Comparison of ENCODE assay signal across 22 cellular contexts in genomic region chr1:245365621-245366020, GRCh38.
"Had no signal": no experiment of that assay in that cellular context is flagged by ENCODE, and none has a peak within 500 bp of the region (broad histone marks: within the 10 kb centered on the region; RNA-seq: fewer than 3 reads in every experiment).

No MANE protein-coding gene starts in this region.

- H3K9me3 Mint-ChIP-seq: activated naive CD4-positive, alpha-beta T cell treated with anti-CD3 and anti-CD28 coated beads, Interleukin-2, amount 50 U/mL, for 72 hours; natural killer cell treated with Interleukin-12 subunit alpha and Interleukin-12 subunit beta and Interleukin-15 and Interleukin-18, amount 100 ng/mL, for 72 hours; stimulated activated memory B cell treated with anti-CD40 and anti-IgM and Interleukin-4, amounts not matched to agents 10 μg/mL and 1 μg/mL and 100 μg/mL, for 72 hours had no signal

- H3K27me3 Mint-ChIP-seq: activated CD4-positive, alpha-beta T cell treated with anti-CD3 and anti-CD28 coated beads, Interleukin-2, amount 10 ng/mL, durations not matched to agents 7 days and 5 days; natural killer cell treated with Interleukin-12 subunit alpha and Interleukin-12 subunit beta and Interleukin-15 and Interleukin-18, amount 100 ng/mL, for 72 hours; stimulated activated memory B cell treated with anti-CD40 and anti-IgM and Interleukin-4, amounts not matched to agents 10 μg/mL and 1 μg/mL and 100 μg/mL, for 72 hours had no signal

- H3K36me3 Mint-ChIP-seq: activated naive CD4-positive, alpha-beta T cell treated with anti-CD3 and anti-CD28 coated beads, Interleukin-2, amount 50 U/mL, for 72 hours; natural killer cell treated with Interleukin-12 subunit alpha and Interleukin-12 subunit beta and Interleukin-15 and Interleukin-18, amount 100 ng/mL, for 72 hours; stimulated activated memory B cell treated with anti-CD40 and anti-IgM and Interleukin-4, amounts not matched to agents 10 μg/mL and 1 μg/mL and 100 μg/mL, for 72 hours had no signal

- H3K4me3 Mint-ChIP-seq: activated CD4-positive, alpha-beta T cell treated with anti-CD3 and anti-CD28 coated beads, Interleukin-2, amount 10 ng/mL, durations not matched to agents 7 days and 5 days; activated CD8-positive, alpha-beta T cell treated with anti-CD3 and anti-CD28 coated beads, Interleukin-2, amount 10 ng/mL, durations not matched to agents 7 days and 5 days; natural killer cell treated with Interleukin-12 subunit alpha and Interleukin-12 subunit beta and Interleukin-15 and Interleukin-18, amount 100 ng/mL, for 72 hours; stimulated activated memory B cell treated with anti-CD40 and anti-IgM and Interleukin-4, amounts not matched to agents 10 μg/mL and 1 μg/mL and 100 μg/mL, for 72 hours; type B pancreatic cell had no signal

- H3K4me3 ChIP-seq: ascending aorta, colonic mucosa, esophagus squamous epithelium, gastrocnemius medialis, left lung, stomach, suprapubic skin, vagina had no signal

- H3K36me3 ChIP-seq: ascending aorta, brain microvascular endothelial cell, colonic mucosa, esophagus squamous epithelium, gastrocnemius medialis, left lung, suprapubic skin, vagina, WERI-Rb-1 had no signal

- H3K27me3 ChIP-seq: ascending aorta, brain microvascular endothelial cell, colonic mucosa, esophagus squamous epithelium, gastrocnemius medialis, left lung, stomach, suprapubic skin, vagina had no signal

- H3K27ac Mint-ChIP-seq: activated CD4-positive, alpha-beta T cell treated with anti-CD3 and anti-CD28 coated beads, Interleukin-2, amount 10 ng/mL, durations not matched to agents 7 days and 5 days; activated CD8-positive, alpha-beta T cell treated with anti-CD3 and anti-CD28 coated beads, Interleukin-2, amount 10 ng/mL, durations not matched to agents 7 days and 5 days; activated naive CD4-positive, alpha-beta T cell treated with anti-CD3 and anti-CD28 coated beads, Interleukin-2, amount 50 U/mL, for 72 hours; natural killer cell treated with Interleukin-12 subunit alpha and Interleukin-12 subunit beta and Interleukin-15 and Interleukin-18, amount 100 ng/mL, for 72 hours; stimulated activated memory B cell treated with anti-CD40 and anti-IgM and Interleukin-4, amounts not matched to agents 10 μg/mL and 1 μg/mL and 100 μg/mL, for 72 hours; type B pancreatic cell had no signal

- DNase-seq: activated CD4-positive, alpha-beta T cell treated with anti-CD3 and anti-CD28 coated beads, Interleukin-2, amount 10 ng/mL, durations not matched to agents 7 days and 5 days; activated CD4-positive, CD25-positive, alpha-beta regulatory T cell treated with anti-CD3 and anti-CD28 coated beads, Interleukin-2, amount 50 U/mL, for 72 hours; activated CD8-positive, alpha-beta T cell treated with anti-CD3 and anti-CD28 coated beads, Interleukin-2, amount 10 ng/mL, durations not matched to agents 7 days and 5 days; activated T-cell treated with anti-CD3 and anti-CD28 coated beads, Interleukin-2, amount 50 U/mL, for 1 hour; brain microvascular endothelial cell; colonic mucosa; esophagus squamous epithelium; gastrocnemius medialis; hippocampal formation; left lung; occipital lobe; small intestine; stimulated activated CD4-positive, alpha-beta T cell treated with anti-CD3 and anti-CD28 coated beads, Interleukin-15, amount 100 ng/mL, for 24 hours; stomach; WERI-Rb-1 had no signal

- H3K9me3 ChIP-seq: ascending aorta, colonic mucosa, esophagus squamous epithelium, gastrocnemius medialis, left lung, stomach, suprapubic skin, vagina had no signal

- H3K27ac ChIP-seq: ascending aorta, brain microvascular endothelial cell, colonic mucosa, esophagus squamous epithelium, gastrocnemius medialis, left lung, stomach, suprapubic skin, vagina, WERI-Rb-1 had no signal

- H3K4me1 Mint-ChIP-seq: activated CD4-positive, alpha-beta T cell treated with anti-CD3 and anti-CD28 coated beads, Interleukin-2, amount 10 ng/mL, durations not matched to agents 7 days and 5 days had no signal

- H3K4me1 ChIP-seq: ascending aorta, colonic mucosa, esophagus squamous epithelium, gastrocnemius medialis, left lung, stomach, suprapubic skin, vagina had no signal
